21 cellular contexts compared by ENCODE assay signal in the genomic region with DNA sequence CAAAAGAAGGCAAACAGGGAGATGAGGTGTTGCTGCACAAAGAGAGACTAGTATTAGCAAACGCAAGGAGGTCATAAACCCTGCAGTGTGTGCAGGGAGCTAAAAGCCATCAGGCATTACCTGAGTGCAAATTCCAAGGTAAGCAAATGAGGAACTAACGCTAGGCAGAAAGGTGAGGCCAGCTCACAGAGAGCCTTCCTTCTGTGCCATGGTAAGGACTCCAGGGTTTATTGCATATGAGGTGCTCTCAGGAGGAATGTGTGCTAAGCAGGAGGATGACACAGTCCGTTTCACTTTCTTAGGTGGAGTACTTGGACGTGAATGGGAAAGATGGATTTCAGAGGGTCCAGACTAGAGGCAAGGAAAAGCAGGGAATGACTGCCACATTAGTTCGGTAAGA. TPM values are rescaled to one million over a fixed set of nuclear protein-coding genes. Genes with fewer than 3 reads are reported as not detected.
A peak's percentile ranks its signal among the peaks of the same experiment; 100 is the strongest.
DNase-seq lines count a peak whose midpoint lies in the region; ATAC-seq and TF ChIP-seq lines count a peak whose summit lies in the region.
"Had no signal": no experiment of that assay in that cellular context is flagged by ENCODE, and none has a peak within 500 bp of the region (broad histone marks: within the 10 kb centered on the region; RNA-seq: fewer than 3 reads in every experiment).

No MANE protein-coding gene starts in this region.

- no peaks in the 10 kb centered on the region for H3K9me3 Mint-ChIP-seq in brain
- H3K9me3 Mint-ChIP-seq in activated CD4-positive, alpha-beta T cell treated with anti-CD3 and anti-CD28 coated beads for 36 hours (ENCODE audit: low read depth), result no peaks in the 10 kb centered on the region
- H3K9me3 Mint-ChIP-seq: CD4-positive, alpha-beta T cell; HFFc6 had no signal

- H3K36me3 Mint-ChIP-seq in brain, result peaks cover 50% of the 10 kb centered on the region
- H3K36me3 Mint-ChIP-seq in activated CD4-positive, alpha-beta T cell treated with anti-CD3 and anti-CD28 coated beads for 36 hours (ENCODE audit: low read depth), result no peaks in the 10 kb centered on the region

- DNase-seq in mucosa of descending colon (peak in 1 of 3 donors; percentile 63), NK-92 (lab: John Stamatoyannopoulos, UW; ENCODE audit: unreplicated experiment) (no peak), SJCRH30 (no peak)
- no peak for DNase-seq in activated CD4-positive, alpha-beta T cell treated with anti-CD3 and anti-CD28 coated beads for 36 hours
- DNase-seq: Caco-2; CD4-positive, alpha-beta T cell; DMS 273 treated with DMSO at 0.1 percent for 48 hours; DMS79 treated with DMSO at 0.1 percent for 48 hours; H7; HFFc6; NCI-H1105; NCI-H526 treated with DMSO at 0.1 percent for 48 hours; PC-3; RPMI8226; SHP77 treated with DMSO at 0.1 percent for 48 hours; SK-N-SH had no signal

- POLR2A ChIA-PET in activated CD4-positive, alpha-beta T cell treated with anti-CD3 and anti-CD28 coated beads for 36 hours (lab: Charles Lee), result interaction anchor here (0.6 to 1.0 kb wide), 2 partner anchors 16 to 427 kb away, joined by 5 read pairs; no protein-coding TSS in a partner anchor

- H3K27ac Mint-ChIP-seq in brain, result peak overlapping the region in 3 of 5 experiments; percentile 8 to 67 (median 8)
- H3K27ac Mint-ChIP-seq in activated CD4-positive, alpha-beta T cell treated with anti-CD3 and anti-CD28 coated beads for 36 hours, result no peak overlapping the region
- H3K27ac Mint-ChIP-seq: CD4-positive, alpha-beta T cell; HFFc6 had no signal

- no peaks in the 10 kb centered on the region for H3K27me3 ChIP-seq in SJCRH30

- CTCF ChIA-PET in activated CD4-positive, alpha-beta T cell treated with anti-CD3 and anti-CD28 coated beads for 36 hours (lab: Charles Lee), result interaction anchor here (1.0 to 1.5 kb wide), 2 partner anchors 9 to 28 kb away, joined by 3 to 5 read pairs; no protein-coding TSS in a partner anchor

- no peaks in the 10 kb centered on the region for H3K9me3 ChIP-seq in mucosa of descending colon
- no peaks in the 10 kb centered on the region for H3K9me3 ChIP-seq in SJCRH30 (replicated peaks)
- H3K9me3 ChIP-seq: Caco-2, SK-N-SH had no signal

- TF ChIP-seq CTCF in brain (conservative IDR thresholded peaks at IDR 0.05) (no peak), mucosa of descending colon (IDR thresholded peaks at IDR 0.05) (no peak)

- H3K4me1 ChIP-seq in mucosa of descending colon (ENCODE audit: low read depth) (peaks cover 8% of the 10 kb centered on the region), SJCRH30 (no peaks in the 10 kb centered on the region)
- H3K4me1 ChIP-seq: Caco-2 had no signal

- H3K4me3 ChIP-seq in mucosa of descending colon (no peak overlapping the region), SJCRH30 (no peak overlapping the region)

- no peaks in the 10 kb centered on the region for H3K27me3 Mint-ChIP-seq in brain
- H3K27me3 Mint-ChIP-seq in activated CD4-positive, alpha-beta T cell treated with anti-CD3 and anti-CD28 coated beads for 36 hours, result peaks cover 2% of the 10 kb centered on the region
- H3K27me3 Mint-ChIP-seq: CD4-positive, alpha-beta T cell had no signal

- no peak overlapping the region for H3K27ac ChIP-seq in SJCRH30
- H3K27ac ChIP-seq: KMS-11 had no signal

- H3K4me1 Mint-ChIP-seq in brain, result no peaks in the 10 kb centered on the region
- H3K4me1 Mint-ChIP-seq in activated CD4-positive, alpha-beta T cell treated with anti-CD3 and anti-CD28 coated beads for 36 hours, result no peaks in the 10 kb centered on the region

- no peak overlapping the region for H3K4me3 Mint-ChIP-seq in brain
- H3K4me3 Mint-ChIP-seq in activated CD4-positive, alpha-beta T cell treated with anti-CD3 and anti-CD28 coated beads for 36 hours, result no peak overlapping the region
- H3K4me3 Mint-ChIP-seq: CD4-positive, alpha-beta T cell; HFFc6 had no signal

- intact Hi-C loops in mucosa of descending colon (cut with DNase I, micrococcal nuclease), result no loop called here
- intact Hi-C loops in activated CD4-positive, alpha-beta T cell treated with anti-CD3 and anti-CD28 coated beads for 36 hours (cut with DNase I, micrococcal nuclease), result loop anchor here in 1 of 2 experiments (5.0 kb wide), 1 partner anchor 44 kb away; a partner anchor contains a TSS

- peak; percentile 20 for ATAC-seq in esophagus mucosa
- ATAC-seq in mucosa of descending colon, result peak; percentile 98
- ATAC-seq in HG02852 (IDR thresholded peaks at IDR 0.05; ENCODE audit: unreplicated experiment), result no peak
- no peak for ATAC-seq in activated CD4-positive, alpha-beta T cell treated with anti-CD3 and anti-CD28 coated beads for 36 hours
- ATAC-seq: PC-3 had no signal

- H3K36me3 ChIP-seq in mucosa of descending colon (ENCODE audit: low read depth) (no peaks in the 10 kb centered on the region), SJCRH30 (peaks cover 15% of the 10 kb centered on the region)

RNA-seq across cellular contexts. Expression of a gene that starts 44.6 kb away (rescaled TPM):
- polyA plus RNA-seq in brain (ENCODE audit: insufficient read depth, low read depth, low replicate concordance), result 0.75 TPM
- 0.76 TPM for total RNA-seq in esophagus mucosa
- total RNA-seq in mucosa of descending colon, result not detected
- 5.8 and 5.9 TPM in 2 replicates for total RNA-seq in SJCRH30 (2014; rRNA removed; shearing (Covaris generic))
- not detected for total RNA-seq in activated CD4-positive, alpha-beta T cell treated with anti-CD3 and anti-CD28 coated beads for 36 hours
- total RNA-seq: Caco-2; CD4-positive, alpha-beta T cell; H7; HFFc6; HT1080; PC-3 had no signal

RNA-seq across cellular contexts. Expression of a gene that starts 46.3 kb away (rescaled TPM):
- 107 TPM for polyA plus RNA-seq in brain (ENCODE audit: insufficient read depth, low read depth, low replicate concordance)
- total RNA-seq in esophagus mucosa (60.6 TPM), mucosa of descending colon (100 to 1,000 TPM in 2 of 3 donors, 10 to 100 TPM in 1; 89.8 to 109 (median 107) TPM)
- 36.9 and 41.1 TPM in 2 replicates for total RNA-seq in SJCRH30 (2014; rRNA removed; shearing (Covaris generic))
- under 1 TPM; 0.39 to 0.55 TPM for total RNA-seq in activated CD4-positive, alpha-beta T cell treated with anti-CD3 and anti-CD28 coated beads for 36 hours

Comparison
In these comparisons a context has a peak if more than half of its experiments do, and no peak if none do; other contexts are left out.
1. ATAC-seq: peak in esophagus mucosa (single experiment) and mucosa of descending colon (single experiment); none in HG02852 (single experiment) and activated CD4-positive, alpha-beta T cell treated with anti-CD3 and anti-CD28 coated beads for 36 hours (single experiment).
2. RNA of a gene that starts 46.3 kb away (total RNA-seq): 89.8 to 109 TPM in mucosa of descending colon, 60.6 TPM in esophagus mucosa (single experiment) and 36.9 to 41.1 TPM in SJCRH30; 0.39 to 0.55 TPM in activated CD4-positive, alpha-beta T cell treated with anti-CD3 and anti-CD28 coated beads for 36 hours; every median in the first group is over 10 times any median in the second.